Comparison of ENCODE assay signal across 8 cellular contexts in genomic region chr1:235503333-235504121, GRCh38. TPM values are rescaled to one million over a fixed set of nuclear protein-coding genes. Genes with fewer than 3 reads are reported as not detected.
A peak's percentile ranks its signal among the peaks of the same experiment; 100 is the strongest.
DNase-seq lines count a peak whose midpoint lies in the region; ATAC-seq and TF ChIP-seq lines count a peak whose summit lies in the region.

No MANE protein-coding gene starts in this region.

- WGBS in adrenal gland, 4 donors: 0 to 2% (median 1%) methylated on average over 21 to 51 of the region's 51 CpGs

- peaks cover 33% of the 10 kb centered on the region for H3K4me1 ChIP-seq in BLaER1
- H3K4me1 ChIP-seq in adrenal gland (replicated peaks in 1 of 2): peaks cover 5 to 27% of the 10 kb centered on the region in 2 donors

- H3K4me3 ChIP-seq in BLaER1 (peak overlapping the region; percentile 87), adrenal gland (peak overlapping the region; percentile 7 to 75 (median 57))

- peak overlapping the region; percentile 82 for H3K4me2 ChIP-seq in BLaER1

- no peak for TF ChIP-seq POLR2A in adrenal gland (IDR thresholded peaks at IDR 0.05)

- H3K27me3 ChIP-seq in BLaER1: no peaks in the 10 kb centered on the region
- H3K27me3 ChIP-seq in adrenal gland: no peaks in the 10 kb centered on the region

- 0 out of 2 replicates have a peak, but pooled peaks cover 2% of the 10 kb centered on the region for H3K36me3 ChIP-seq in BLaER1
- no peaks in the 10 kb centered on the region for H3K36me3 ChIP-seq in adrenal gland (replicated peaks in 1 of 2)

- H4K20me1 ChIP-seq in BLaER1: peaks cover 49% of the 10 kb centered on the region

- DNase-seq in NCI-H82 treated with DMSO at 0.1 percent for 48 hours (lab: John Stamatoyannopoulos, UW; ENCODE audit: unreplicated experiment) (peak; percentile 43), adrenal gland (peak; percentile 47 to 72 (median 68)), left ventricle myocardium superior (peak; percentile 77), pons (ENCODE audit: low spot score) (peak; percentile 53)

- H3K27ac ChIP-seq in BLaER1 (peak overlapping the region; percentile 87), adrenal gland (peak overlapping the region; percentile 40 to 100 (median 97))

- no peaks in the 10 kb centered on the region for H3K9me3 ChIP-seq in BLaER1
- H3K9me3 ChIP-seq in adrenal gland (replicated peaks in 1 of 3): no peaks in the 10 kb centered on the region

- no peak for TF ChIP-seq CTCF in adrenal gland (IDR thresholded peaks at IDR 0.05)

- ATAC-seq in GM18861 (IDR thresholded peaks at IDR 0.05; ENCODE audit: unreplicated experiment) (peak; percentile 0), HG03175 (IDR thresholded peaks at IDR 0.05; ENCODE audit: unreplicated experiment) (peak; percentile 8), left ventricle myocardium superior (peak; percentile 10), GM21786 (IDR thresholded peaks at IDR 0.05; ENCODE audit: unreplicated experiment) (no peak)

- intact Hi-C loops in adrenal gland (cut with DNase I) (no loop called here), left ventricle myocardium superior (cut with micrococcal nuclease) (no loop called here)

- peak overlapping the region; percentile 94 for H3K9ac ChIP-seq in BLaER1

RNA-seq across cellular contexts. Expression of gene B3GALNT2, which starts 0.7 kb away (rescaled TPM):
- total RNA-seq in adrenal gland (10 to 100 TPM; 19.1 to 66.2 (median 24.1) TPM), left ventricle myocardium superior (20.7 TPM)
- 10 to 100 TPM in 1 of 3 donors, 1 to 10 TPM in 2; 2.7 to 15.7 (median 2.9) TPM for polyA plus RNA-seq in adrenal gland
